Comparison of ENCODE assay signal across 21 cellular contexts in genomic region chr19:40976724-40977123, GRCh38. TPM values are rescaled to one million over a fixed set of nuclear protein-coding genes. Genes with fewer than 3 reads are reported as not detected.
DNase-seq lines count a peak whose midpoint lies in the region; ATAC-seq and TF ChIP-seq lines count a peak whose summit lies in the region.
"Had no signal": no experiment of that assay in that cellular context is flagged by ENCODE, and none has a peak within 500 bp of the region (broad histone marks: within the 10 kb centered on the region; RNA-seq: fewer than 3 reads in every experiment).

No MANE protein-coding gene starts in this region.

- H3K36me3 ChIP-seq in KMS-11 (ENCODE audit: insufficient read depth), result no peaks in the 10 kb centered on the region
- H3K36me3 ChIP-seq: BE2C; BLaER1 treated with 17β-estradiol and CSF1 and Interleukin-3, amounts not matched to agents 10 nM and 100 nM had no signal

- H3K4me1 ChIP-seq in KMS-11 (ENCODE audit: low read depth, poor library complexity, severe bottlenecking), result peaks cover 46% of the 10 kb centered on the region
- H3K4me1 ChIP-seq: BE2C had no signal

- H3K27me3 Mint-ChIP-seq in activated CD4-positive, alpha-beta memory T cell treated with anti-CD3 and anti-CD28 coated beads, Interleukin-2, amount 10 ng/mL, durations not matched to agents 7 days and 5 days, result peaks cover 10% of the 10 kb centered on the region
- H3K27me3 Mint-ChIP-seq in activated CD4-positive, alpha-beta memory T cell treated with anti-CD3 and anti-CD28 coated beads for 36 hours, result peaks cover 7% of the 10 kb centered on the region
- peaks cover 34% of the 10 kb centered on the region for H3K27me3 Mint-ChIP-seq in T-helper 17 cell
- peaks cover 14% of the 10 kb centered on the region for H3K27me3 Mint-ChIP-seq in activated naive CD8-positive, alpha-beta T cell treated with anti-CD3 and anti-CD28 coated beads, Interleukin-2, amount 50 U/mL, for 24 hours

- peaks cover 27% of the 10 kb centered on the region for H3K4me1 Mint-ChIP-seq in activated CD4-positive, alpha-beta memory T cell treated with anti-CD3 and anti-CD28 coated beads, Interleukin-2, amount 10 ng/mL, durations not matched to agents 7 days and 5 days
- peaks cover 10% of the 10 kb centered on the region for H3K4me1 Mint-ChIP-seq in activated CD4-positive, alpha-beta memory T cell treated with anti-CD3 and anti-CD28 coated beads for 36 hours (ENCODE audit: low read depth)
- peaks cover 6% of the 10 kb centered on the region for H3K4me1 Mint-ChIP-seq in T-helper 17 cell
- H3K4me1 Mint-ChIP-seq in activated naive CD8-positive, alpha-beta T cell treated with anti-CD3 and anti-CD28 coated beads, Interleukin-2, amount 50 U/mL, for 24 hours, result peaks cover 3% of the 10 kb centered on the region
- H3K4me1 Mint-ChIP-seq: CD14-positive monocyte had no signal

- H3K36me3 Mint-ChIP-seq in activated CD4-positive, alpha-beta memory T cell treated with anti-CD3 and anti-CD28 coated beads, Interleukin-2, amount 10 ng/mL, durations not matched to agents 7 days and 5 days (ENCODE audit: low read depth), result no peaks in the 10 kb centered on the region
- H3K36me3 Mint-ChIP-seq in activated CD4-positive, alpha-beta memory T cell treated with anti-CD3 and anti-CD28 coated beads for 36 hours, result no peaks in the 10 kb centered on the region
- peaks cover 2% of the 10 kb centered on the region for H3K36me3 Mint-ChIP-seq in T-helper 17 cell (ENCODE audit: low read depth)
- H3K36me3 Mint-ChIP-seq in activated naive CD8-positive, alpha-beta T cell treated with anti-CD3 and anti-CD28 coated beads, Interleukin-2, amount 50 U/mL, for 24 hours (ENCODE audit: low read depth), result no peaks in the 10 kb centered on the region
- H3K36me3 Mint-ChIP-seq: CD14-positive monocyte; CD8-positive, alpha-beta memory T cell had no signal

- no peaks in the 10 kb centered on the region for H3K27me3 ChIP-seq in KMS-11 (ENCODE audit: insufficient read depth, low read depth)
- H3K27me3 ChIP-seq: BE2C; BLaER1 treated with 17β-estradiol and CSF1 and Interleukin-3, amounts not matched to agents 10 nM and 100 nM had no signal

- H3K9ac ChIP-seq in KMS-11, result no peak overlapping the region
- H3K9ac ChIP-seq: BLaER1 treated with 17β-estradiol and CSF1 and Interleukin-3, amounts not matched to agents 10 nM and 100 nM had no signal

- no peak overlapping the region for H3K4me3 ChIP-seq in KMS-11 (IDR thresholded peaks at IDR 0.05; ENCODE audit: insufficient read depth, low read depth, low read length)
- H3K4me3 ChIP-seq: BLaER1 treated with 17β-estradiol and CSF1 and Interleukin-3, amounts not matched to agents 10 nM and 100 nM had no signal

- peak overlapping the region; percentile 51; the same call in 1 of the 2 replicates for H3K27ac ChIP-seq in KMS-11
- H3K27ac ChIP-seq: 22Rv1; BLaER1 treated with 17β-estradiol and CSF1 and Interleukin-3, amounts not matched to agents 10 nM and 100 nM had no signal

- no peak for DNase-seq in activated CD4-positive, alpha-beta memory T cell treated with anti-CD3 and anti-CD28 coated beads, Interleukin-2, amount 10 ng/mL, durations not matched to agents 7 days and 5 days
- DNase-seq in activated CD4-positive, alpha-beta memory T cell treated with anti-CD3 and anti-CD28 coated beads for 36 hours, result no peak
- no peak for DNase-seq in T-helper 17 cell
- no peak for DNase-seq in activated naive CD8-positive, alpha-beta T cell treated with anti-CD3 and anti-CD28 coated beads, Interleukin-2, amount 50 U/mL, for 24 hours
- DNase-seq: ACHN; AML-193; BE2C; CD4-positive, alpha-beta T cell; CD8-positive, alpha-beta memory T cell; DMS 273 treated with DMSO at 0.1 percent for 48 hours; DMS79; EL; GDM1; GOT3; H7; HCEC 1CT had no signal

- H3K9me3 ChIP-seq in T-helper 17 cell (ENCODE audit: control insufficient read depth, low read length, poor library complexity, severe bottlenecking), result no peaks in the 10 kb centered on the region
- H3K9me3 ChIP-seq: BE2C had no signal

- TF ChIP-seq CTCF in KMS-11 (conservative IDR thresholded peaks at IDR 0.05; ENCODE audit: low read depth, low read length), result no peak

- CTCF ChIA-PET in activated CD4-positive, alpha-beta memory T cell treated with anti-CD3 and anti-CD28 coated beads, Interleukin-2, amount 10 ng/mL, durations not matched to agents 7 days and 5 days (lab: Charles Lee), result interaction anchor here (0.6 to 2.6 kb wide), 2 partner anchors 63 to 168 kb away, joined by 3 to 27 read pairs; no protein-coding TSS in a partner anchor
- CTCF ChIA-PET in activated CD4-positive, alpha-beta memory T cell treated with anti-CD3 and anti-CD28 coated beads for 36 hours (lab: Charles Lee), result interaction anchor here (3.2 kb wide), 1 partner anchor 168 kb away, joined by 22 read pairs; no protein-coding TSS in a partner anchor

- POLR2A ChIA-PET in activated CD4-positive, alpha-beta memory T cell treated with anti-CD3 and anti-CD28 coated beads, Interleukin-2, amount 10 ng/mL, durations not matched to agents 7 days and 5 days (lab: Charles Lee), result no interaction called here
- POLR2A ChIA-PET in activated CD4-positive, alpha-beta memory T cell treated with anti-CD3 and anti-CD28 coated beads for 36 hours (lab: Charles Lee), result no interaction called here

- no peak for ATAC-seq in T-helper 17 cell
- ATAC-seq in activated naive CD8-positive, alpha-beta T cell treated with anti-CD3 and anti-CD28 coated beads, Interleukin-2, amount 50 U/mL, for 24 hours, result no peak
- ATAC-seq in GM21717 (IDR thresholded peaks at IDR 0.05; ENCODE audit: unreplicated experiment), result no peak

- H4K20me1 ChIP-seq in KMS-11 (ENCODE audit: insufficient read depth), result no peaks in the 10 kb centered on the region
- H4K20me1 ChIP-seq: BLaER1 treated with 17β-estradiol and CSF1 and Interleukin-3, amounts not matched to agents 10 nM and 100 nM had no signal

- peak overlapping the region; percentile 44; the same call in 1 of the 2 replicates for H3K4me2 ChIP-seq in KMS-11
- H3K4me2 ChIP-seq: BLaER1 treated with 17β-estradiol and CSF1 and Interleukin-3, amounts not matched to agents 10 nM and 100 nM had no signal

- H3K4me3 Mint-ChIP-seq in activated CD4-positive, alpha-beta memory T cell treated with anti-CD3 and anti-CD28 coated beads, Interleukin-2, amount 10 ng/mL, durations not matched to agents 7 days and 5 days, result no peak overlapping the region
- H3K4me3 Mint-ChIP-seq in activated CD4-positive, alpha-beta memory T cell treated with anti-CD3 and anti-CD28 coated beads for 36 hours, result no peak overlapping the region
- H3K4me3 Mint-ChIP-seq in T-helper 17 cell, result no peak overlapping the region
- no peak overlapping the region for H3K4me3 Mint-ChIP-seq in activated naive CD8-positive, alpha-beta T cell treated with anti-CD3 and anti-CD28 coated beads, Interleukin-2, amount 50 U/mL, for 24 hours
- H3K4me3 Mint-ChIP-seq: CD14-positive monocyte; CD4-positive, alpha-beta T cell; CD8-positive, alpha-beta memory T cell had no signal

- H3K79me2 ChIP-seq in KMS-11 (ENCODE audit: insufficient read depth, low read depth), result no peaks in the 10 kb centered on the region

- intact Hi-C loops in activated CD4-positive, alpha-beta memory T cell treated with anti-CD3 and anti-CD28 coated beads for 36 hours (cut with micrococcal nuclease), result no loop called here

- no peaks in the 10 kb centered on the region for H3K9me3 Mint-ChIP-seq in activated CD4-positive, alpha-beta memory T cell treated with anti-CD3 and anti-CD28 coated beads, Interleukin-2, amount 10 ng/mL, durations not matched to agents 7 days and 5 days
- H3K9me3 Mint-ChIP-seq in activated CD4-positive, alpha-beta memory T cell treated with anti-CD3 and anti-CD28 coated beads for 36 hours, result no peaks in the 10 kb centered on the region
- H3K9me3 Mint-ChIP-seq in activated naive CD8-positive, alpha-beta T cell treated with anti-CD3 and anti-CD28 coated beads, Interleukin-2, amount 50 U/mL, for 24 hours, result no peaks in the 10 kb centered on the region
- H3K9me3 Mint-ChIP-seq: CD4-positive, alpha-beta T cell; CD8-positive, alpha-beta memory T cell had no signal

- H2AFZ ChIP-seq in KMS-11 (ENCODE audit: low read depth), result no peak overlapping the region

- peak overlapping the region; percentile 70 for H3K27ac Mint-ChIP-seq in activated CD4-positive, alpha-beta memory T cell treated with anti-CD3 and anti-CD28 coated beads, Interleukin-2, amount 10 ng/mL, durations not matched to agents 7 days and 5 days
- H3K27ac Mint-ChIP-seq in activated CD4-positive, alpha-beta memory T cell treated with anti-CD3 and anti-CD28 coated beads for 36 hours, result no peak overlapping the region
- peak overlapping the region; percentile 11 for H3K27ac Mint-ChIP-seq in T-helper 17 cell
- H3K27ac Mint-ChIP-seq in activated naive CD8-positive, alpha-beta T cell treated with anti-CD3 and anti-CD28 coated beads, Interleukin-2, amount 50 U/mL, for 24 hours, result no peak overlapping the region
- H3K27ac Mint-ChIP-seq: CD14-positive monocyte; CD4-positive, alpha-beta T cell had no signal

RNA-seq across cellular contexts. Expression of gene CYP2B6, which starts 14.4 kb away (rescaled TPM):
- total RNA-seq in activated CD4-positive, alpha-beta memory T cell treated with anti-CD3 and anti-CD28 coated beads, Interleukin-2, amount 10 ng/mL, durations not matched to agents 7 days and 5 days, result not detected
- not detected for total RNA-seq in activated CD4-positive, alpha-beta memory T cell treated with anti-CD3 and anti-CD28 coated beads for 36 hours
- not detected for total RNA-seq in T-helper 17 cell
- total RNA-seq: CD4-positive, alpha-beta T cell; CD8-positive, alpha-beta memory T cell had no signal

Comparison
In these comparisons a context has a peak if more than half of its experiments do, and no peak if none do; other contexts are left out.
1. H3K27ac Mint-ChIP-seq: peak in activated CD4-positive, alpha-beta memory T cell treated with anti-CD3 and anti-CD28 coated beads, Interleukin-2, amount 10 ng/mL, durations not matched to agents 7 days and 5 days (single experiment) and T-helper 17 cell (single experiment); none in activated CD4-positive, alpha-beta memory T cell treated with anti-CD3 and anti-CD28 coated beads for 36 hours (single experiment) and activated naive CD8-positive, alpha-beta T cell treated with anti-CD3 and anti-CD28 coated beads, Interleukin-2, amount 50 U/mL, for 24 hours (single experiment).